Comparison of ENCODE assay signal across 15 cellular contexts in the genomic region with DNA sequence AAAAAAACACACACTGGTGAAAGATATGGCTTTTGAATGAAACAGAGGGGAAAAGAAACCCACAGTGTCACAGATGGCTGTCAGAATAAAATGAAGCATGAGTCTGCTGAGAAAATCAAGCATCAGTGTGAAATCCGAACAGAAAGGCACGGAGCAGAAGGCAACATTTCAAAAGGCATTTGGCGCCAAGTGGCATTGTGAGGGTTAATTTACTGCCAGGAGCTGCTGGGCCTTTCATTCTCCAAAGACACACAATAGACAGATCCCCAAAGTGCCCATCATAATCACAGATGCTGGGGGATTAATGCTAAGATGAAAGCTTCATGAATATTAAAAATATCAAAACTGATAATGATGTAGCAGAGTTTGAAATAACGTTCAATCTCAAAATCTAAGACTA.
"Had no signal": no experiment of that assay in that cellular context is flagged by ENCODE, and none has a peak within 500 bp of the region (broad histone marks: within the 10 kb centered on the region; RNA-seq: fewer than 3 reads in every experiment).

No MANE protein-coding gene starts in this region.

- H3K27me3 ChIP-seq: esophagus muscularis mucosa, sigmoid colon, transverse colon had no signal

- DNase-seq: activated effector memory CD4-positive, alpha-beta T cell treated with anti-CD3 and anti-CD28 coated beads, Interleukin-2, amount 50 U/mL, for 16 hours; activated T-cell treated with anti-CD3 and anti-CD28 coated beads, Interleukin-2, amount 50 U/mL, for 4 hours; amniotic stem cell; immature natural killer cell; left cardiac atrium; lower lobe of right lung; naive B cell; psoas muscle; sigmoid colon; stimulated activated CD4-positive, alpha-beta T cell treated with anti-CD3 and anti-CD28 coated beads, Interleukin-2, amount 100 ng/mL, for 24 hours; stimulated activated naive B cell treated with anti-CD40 and anti-IgM and Interleukin-4, amounts not matched to agents 10 μg/mL and 1 μg/mL and 100 μg/mL, for 72 hours; transverse colon had no signal

- H3K27ac ChIP-seq: esophagus muscularis mucosa, lower lobe of right lung, psoas muscle, sigmoid colon, transverse colon had no signal

- H3K36me3 ChIP-seq: esophagus muscularis mucosa, lower lobe of right lung, sigmoid colon, transverse colon had no signal

- H3K9me3 ChIP-seq: esophagus muscularis mucosa, lower lobe of right lung, psoas muscle, sigmoid colon, transverse colon had no signal

- H3K4me1 ChIP-seq: esophagus muscularis mucosa, lower lobe of right lung, psoas muscle, transverse colon had no signal

- H3K4me3 ChIP-seq: esophagus muscularis mucosa, lower lobe of right lung, psoas muscle, sigmoid colon, transverse colon had no signal

- H3K4me1 Mint-ChIP-seq: immature natural killer cell; naive B cell; stimulated activated naive B cell treated with anti-CD40 and anti-IgM and Interleukin-4, amounts not matched to agents 10 μg/mL and 1 μg/mL and 100 μg/mL, for 72 hours had no signal

- H3K27ac Mint-ChIP-seq: activated naive CD4-positive, alpha-beta T cell treated with anti-CD3 and anti-CD28 coated beads, Interleukin-2, amount 50 U/mL, for 72 hours; immature natural killer cell; naive B cell; stimulated activated naive B cell treated with anti-CD40 and anti-IgM and Interleukin-4, amounts not matched to agents 10 μg/mL and 1 μg/mL and 100 μg/mL, for 72 hours; T-helper 2 cell treated with Interferon-gamma antibody and Interleukin-4, amounts not matched to agents 5 μg/mL and 100 μg/mL, for 36 hours had no signal

- H3K36me3 Mint-ChIP-seq: immature natural killer cell; naive B cell; stimulated activated naive B cell treated with anti-CD40 and anti-IgM and Interleukin-4, amounts not matched to agents 10 μg/mL and 1 μg/mL and 100 μg/mL, for 72 hours had no signal

- H3K4me3 Mint-ChIP-seq: activated T-cell treated with anti-CD3 and anti-CD28 coated beads, Interleukin-2, amount 50 U/mL, for 4 hours; immature natural killer cell; naive B cell; stimulated activated naive B cell treated with anti-CD40 and anti-IgM and Interleukin-4, amounts not matched to agents 10 μg/mL and 1 μg/mL and 100 μg/mL, for 72 hours; T-helper 2 cell treated with Interferon-gamma antibody and Interleukin-4, amounts not matched to agents 5 μg/mL and 100 μg/mL, for 36 hours had no signal

- H3K27me3 Mint-ChIP-seq: naive B cell; stimulated activated naive B cell treated with anti-CD40 and anti-IgM and Interleukin-4, amounts not matched to agents 10 μg/mL and 1 μg/mL and 100 μg/mL, for 72 hours had no signal
